Comparison of ENCODE assay signal across 8 cellular contexts in genomic region chr2:28392297-28393114, GRCh38. TPM values are rescaled to one million over a fixed set of nuclear protein-coding genes. Genes with fewer than 3 reads are reported as not detected.
DNase-seq lines count a peak whose midpoint lies in the region; TF ChIP-seq lines count a peak whose summit lies in the region.

FOSL2 (plus strand) TSS chr2:28392858; CDS start chr2:28393721, 863 bp downstream.

- H3K4me1 ChIP-seq in MM.1S (ENCODE audit: low read length) = peaks cover 3% of the 10 kb centered on the region; the same call in 1 of the 2 replicates
- peaks cover 15% of the 10 kb centered on the region for H3K4me1 ChIP-seq in neural progenitor cell
- H3K4me1 ChIP-seq in subcutaneous abdominal adipose tissue (ENCODE audit: control insufficient read depth in 5 of 5, insufficient read depth in 5 of 5, low read length in 5 of 5) = peaks cover 13 to 50% (median 42%) of the 10 kb centered on the region in 5 donors

- H3K36me3 Mint-ChIP-seq in neural progenitor cell = no peaks in the 10 kb centered on the region

- H3K9me3 Mint-ChIP-seq in neural progenitor cell = no peaks in the 10 kb centered on the region

- H3K27me3 ChIP-seq in MM.1S (replicated peaks; ENCODE audit: insufficient read depth, low read length) (no peaks in the 10 kb centered on the region), neural progenitor cell (peaks cover 52% of the 10 kb centered on the region), subcutaneous abdominal adipose tissue (ENCODE audit: control insufficient read depth in 5 of 5, insufficient read depth in 4 of 5, low read length in 5 of 5) (peaks cover 0 to 3% (median 0%) of the 10 kb centered on the region in 5 donors)

- peak within 1 kb of the TSS; percentile 99 for H3K4me2 ChIP-seq in MM.1S (ENCODE audit: low read depth, low read length)
- H3K4me2 ChIP-seq in neural progenitor cell = peak within 1 kb of the TSS; percentile 97

- no peaks in the 10 kb centered on the region for H4K20me1 ChIP-seq in MM.1S (ENCODE audit: insufficient read depth, low read length)
- peaks cover 10% of the 10 kb centered on the region for H4K20me1 ChIP-seq in neural progenitor cell (ENCODE audit: low read depth)

- TF ChIP-seq CTCF in MM.1S (IDR thresholded peaks at IDR 0.05; ENCODE audit: low read length) (no peak), foreskin fibroblast (IDR thresholded peaks at IDR 0.05; ENCODE audit: low read depth, low read length) (no peak), neural progenitor cell (IDR thresholded peaks at IDR 0.05) (no peak)

- peak within 1 kb of the TSS; percentile 96 for H3K4me3 Mint-ChIP-seq in neural progenitor cell

- DNase-seq in G401 (ENCODE audit: low spot score) (peak; percentile 99), HCEC 1CT (peak; percentile 99), MM.1S (peak; percentile 97), SIG-M5 treated with dmso at 0.1 percent for 504 hours (lab: John Stamatoyannopoulos, UW; ENCODE audit: unreplicated experiment) (peak; percentile 100), activated gamma-delta T cell treated with Interleukin-2 at 50 U/mL for 16 hours (peak; percentile 92), foreskin fibroblast (peak; percentile 100), neural progenitor cell (ENCODE audit: low spot score) (peak; percentile 93)

- H3F3A ChIP-seq in MM.1S (ENCODE audit: insufficient read depth, low read length) (peaks cover 30% of the 10 kb centered on the region), neural progenitor cell (ENCODE audit: low read depth) (peaks cover 42% of the 10 kb centered on the region)

- in situ Hi-C loops in G401 (cut with HindIII; ENCODE audit: low sequenced_read_pairs) = no loop called here

- H3K79me2 ChIP-seq in MM.1S (ENCODE audit: low read length) (peaks cover 37% of the 10 kb centered on the region), neural progenitor cell (ENCODE audit: low read depth) (no peaks in the 10 kb centered on the region)

- peak within 1 kb of the TSS; percentile 82 for H3K27ac Mint-ChIP-seq in neural progenitor cell

- peak within 1 kb of the TSS; percentile 47 for H2AFZ ChIP-seq in MM.1S (ENCODE audit: low read length)
- H2AFZ ChIP-seq in neural progenitor cell (replicated peaks) = peak within 1 kb of the TSS; percentile 91

- no peaks in the 10 kb centered on the region for H3K9me2 ChIP-seq in MM.1S (replicated peaks; ENCODE audit: insufficient read depth, low read length)

- H3K27me3 Mint-ChIP-seq in neural progenitor cell (ENCODE audit: insufficient read depth, low read depth) = peaks cover 18% of the 10 kb centered on the region

- peak within 1 kb of the TSS; percentile 97 for H3K9ac ChIP-seq in MM.1S (ENCODE audit: low read length)
- no peak within 1 kb of the TSS for H3K9ac ChIP-seq in neural progenitor cell
- H3K9ac ChIP-seq in subcutaneous abdominal adipose tissue (ENCODE audit: low read length in 5 of 5) = peak within 1 kb of the TSS; percentile 59 to 100 (median 96)

- H3K4me1 Mint-ChIP-seq in neural progenitor cell = peaks cover 22% of the 10 kb centered on the region

- H3K27ac ChIP-seq in MM.1S (ENCODE audit: low read length) (peak within 1 kb of the TSS; percentile 98), neural progenitor cell (peak within 1 kb of the TSS; percentile 45), subcutaneous abdominal adipose tissue (ENCODE audit: low read depth, low read length) (peak within 1 kb of the TSS; percentile 100)

- H3K4me3 ChIP-seq in MM.1S (ENCODE audit: low read length) = peak within 1 kb of the TSS; percentile 98
- peak within 1 kb of the TSS; percentile 85 to 95 for H3K4me3 ChIP-seq in foreskin fibroblast (ENCODE audit: low read depth in 1 of 2, low read length in 2 of 2)
- H3K4me3 ChIP-seq in neural progenitor cell = peak within 1 kb of the TSS; percentile 76
- H3K4me3 ChIP-seq in subcutaneous abdominal adipose tissue (ENCODE audit: low read depth in 1 of 5, low read length in 5 of 5) = peak within 1 kb of the TSS; percentile 91 to 98 (median 95)

- H3K36me3 ChIP-seq in MM.1S (replicated peaks; ENCODE audit: insufficient read depth, low read length) (no peaks in the 10 kb centered on the region), neural progenitor cell (no peaks in the 10 kb centered on the region), subcutaneous abdominal adipose tissue (ENCODE audit: control insufficient read depth in 5 of 5, insufficient read depth in 5 of 5, low read length in 5 of 5) (no peaks in the 10 kb centered on the region)

- no peaks in the 10 kb centered on the region for H3K9me3 ChIP-seq in MM.1S (replicated peaks; ENCODE audit: insufficient read depth, low read length)
- H3K9me3 ChIP-seq in neural progenitor cell (ENCODE audit: low read depth) = no peaks in the 10 kb centered on the region
- H3K9me3 ChIP-seq in subcutaneous abdominal adipose tissue (ENCODE audit: control insufficient read depth in 5 of 5, low read length in 5 of 5) = no peaks in the 10 kb centered on the region

RNA-seq across cellular contexts. Expression of gene FOSL2, which starts in this region (rescaled TPM):
- total RNA-seq in G401 (2014; rRNA removed; shearing (Covaris generic)) = 12.1 and 16.1 TPM in 2 replicates
- total RNA-seq in neural progenitor cell (ENCODE audit: low replicate concordance) = 1.3 and 3.7 TPM in 2 replicates

Comparison
In these comparisons a context has a peak if more than half of its experiments do, and no peak if none do; other contexts are left out.
1. Peak in every context shown above with its lines: DNase-seq, H3K4me3 ChIP-seq and H3K27ac ChIP-seq.
2. H3K27ac ChIP-seq: peak in every context shown above with its lines; median percentile 100 in subcutaneous abdominal adipose tissue; 98 in MM.1S; 45 in neural progenitor cell.